Comparison of ENCODE assay signal across 8 cellular contexts in the genomic region with DNA sequence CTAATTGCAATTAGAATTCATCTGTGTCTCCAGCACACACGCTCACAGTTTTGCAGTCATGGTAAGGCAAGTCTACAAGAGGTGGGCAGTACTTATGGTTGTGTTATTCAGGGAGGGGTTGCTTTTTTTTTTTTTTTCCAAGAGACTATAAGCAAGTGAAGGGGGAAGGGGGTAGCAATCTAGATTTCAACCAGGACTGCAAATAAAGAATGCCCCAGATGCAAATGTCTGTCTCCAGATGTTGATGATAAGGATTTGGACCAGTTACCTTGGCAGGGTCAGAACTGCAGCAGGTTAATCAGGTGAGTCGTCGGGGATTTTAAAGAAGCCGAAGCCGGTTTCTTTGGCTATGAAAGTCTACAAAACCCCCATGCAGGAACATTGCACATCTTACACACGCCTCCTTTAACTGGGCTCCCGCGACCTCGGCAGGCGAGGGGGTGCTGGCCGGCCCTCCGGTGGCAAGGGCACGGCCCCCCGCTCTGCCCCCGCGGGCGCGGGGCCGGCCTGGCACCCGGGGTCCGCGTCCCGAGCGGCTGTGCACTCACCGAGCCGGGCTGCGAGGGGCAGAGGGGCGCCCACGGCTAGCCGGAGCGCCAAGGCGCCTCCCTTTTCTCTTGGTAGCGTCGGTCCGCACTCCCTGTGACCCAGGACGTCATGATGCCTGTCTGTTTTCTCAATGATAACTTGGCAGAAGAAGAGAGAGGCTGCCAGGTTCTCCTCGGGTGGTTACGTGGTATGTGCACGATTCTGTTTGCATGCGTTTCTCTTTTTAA.
DNase-seq lines count a peak whose midpoint lies in the region; ATAC-seq and TF ChIP-seq lines count a peak whose summit lies in the region.

No MANE protein-coding gene starts in this region.

- no peaks in the 10 kb centered on the region for H3K4me1 ChIP-seq in testis

- intact Hi-C loops in testis (cut with DNase I; ENCODE audit: low total_unique reads), result no loop called here

- peak; percentile 56 for DNase-seq in COLO668 (lab: John Stamatoyannopoulos, UW; ENCODE audit: unreplicated experiment)
- peak; percentile 47 for DNase-seq in NCI-H2171 (lab: John Stamatoyannopoulos, UW)
- DNase-seq in cardiac fibroblast (ENCODE audit: low read depth in 2 of 2), result peak; percentile 49 to 64
- peak; percentile 78 for DNase-seq in kidney tubule cell (ENCODE audit: low spot score)
- DNase-seq in testis, result peak; percentile 35
- no peak for DNase-seq in Kasumi-1 (lab: John Stamatoyannopoulos, UW)

- no peaks in the 10 kb centered on the region for H3K36me3 ChIP-seq in testis (ENCODE audit: low read depth, missing control alignments)

- ATAC-seq in GM18519 (IDR thresholded peaks at IDR 0.05; ENCODE audit: low FRiP score, unreplicated experiment), result no peak
- no peak for ATAC-seq in HG02981 (IDR thresholded peaks at IDR 0.05; ENCODE audit: unreplicated experiment)

- no peaks in the 10 kb centered on the region for H3K27me3 ChIP-seq in testis

- 1 to 2% methylated on average over 17 to 34 of the region's 40 CpGs for WGBS in testis, 2 donors

- H3K4me3 ChIP-seq in cardiac fibroblast (replicated peaks in 1 of 2; ENCODE audit: low read depth in 2 of 2, low read length in 2 of 2) (peak overlapping the region; percentile 45 to 51), testis (peak overlapping the region; percentile 29 to 44)

- TF ChIP-seq CTCF in cardiac fibroblast (IDR thresholded peaks at IDR 0.05; ENCODE audit: low read depth, low read length) (no peak), testis (IDR thresholded peaks at IDR 0.05) (no peak)

- no peak overlapping the region for H3K27ac ChIP-seq in testis

- no peak for TF ChIP-seq POLR2A in testis (IDR thresholded peaks at IDR 0.05)

- no peaks in the 10 kb centered on the region for H3K9me3 ChIP-seq in testis

Comparison
In these comparisons a context has a peak if more than half of its experiments do, and no peak if none do; other contexts are left out.
1. DNase-seq: peak in COLO668 (single experiment), NCI-H2171 (single experiment), cardiac fibroblast (2 of 2), kidney tubule cell (single experiment) and testis (single experiment); none in Kasumi-1 (0 of 2).